In genomic region chr3:118938183-118938961, GRCh38 we compare ENCODE assay signal across 14 cellular contexts.
DNase-seq lines count a peak whose midpoint lies in the region; ATAC-seq, FAIRE-seq and TF ChIP-seq lines count a peak whose summit lies in the region.
"Had no signal": no experiment of that assay in that cellular context is flagged by ENCODE, and none has a peak within 500 bp of the region (broad histone marks: within the 10 kb centered on the region; RNA-seq: fewer than 3 reads in every experiment).

No MANE protein-coding gene starts in this region.

- peak; percentile 18 to 87 for ATAC-seq in activated naive CD4-positive, alpha-beta T cell treated with anti-CD3 and anti-CD28 coated beads, Interleukin-2, amount 50 U/mL, for 72 hours
- ATAC-seq in PC-3: peak; percentile 90
- no peak for ATAC-seq in WTC11
- ATAC-seq: Panc1 had no signal

- no peak overlapping the region for H3K27ac Mint-ChIP-seq in activated naive CD4-positive, alpha-beta T cell treated with anti-CD3 and anti-CD28 coated beads, Interleukin-2, amount 50 U/mL, for 72 hours
- no peak overlapping the region for H3K27ac Mint-ChIP-seq in WTC11

- H3K9me3 ChIP-seq in PC-3 (ENCODE audit: low read length): no peaks in the 10 kb centered on the region
- H3K9me3 ChIP-seq: tibial artery had no signal

- no peaks in the 10 kb centered on the region for H3K36me3 Mint-ChIP-seq in activated naive CD4-positive, alpha-beta T cell treated with anti-CD3 and anti-CD28 coated beads, Interleukin-2, amount 50 U/mL, for 72 hours
- H3K36me3 Mint-ChIP-seq in WTC11: no peaks in the 10 kb centered on the region

- FAIRE-seq in GM19239 (lab: Jason Lieb, UNC): no peak

- intact Hi-C loops in PC-3 (cut with micrococcal nuclease): no loop called here

- no peaks in the 10 kb centered on the region for H4K20me1 ChIP-seq in PC-3 (ENCODE audit: low read length)

- CTCF ChIA-PET in PC-3 (lab: Charles Lee): no interaction called here
- CTCF ChIA-PET in WTC11 (lab: Charles Lee): no interaction called here

- H3K4me2 ChIP-seq in PC-3 (ENCODE audit: low read length): peak overlapping the region; percentile 47

- no peaks in the 10 kb centered on the region for H3K9me2 ChIP-seq in PC-3 (replicated peaks; ENCODE audit: low read length)

- H3K4me3 Mint-ChIP-seq in WTC11: no peak overlapping the region

- TF ChIP-seq CTCF in PC-3 (conservative IDR thresholded peaks at IDR 0.05; ENCODE audit: low read depth, low read length) (no peak), astrocyte of the spinal cord (IDR thresholded peaks at IDR 0.05; ENCODE audit: low read depth, low read length) (no peak), retinal pigment epithelial cell (conservative IDR thresholded peaks at IDR 0.05; ENCODE audit: low read depth, low read length) (no peak), WTC11 (IDR thresholded peaks at IDR 0.05) (no peak)

- peaks cover 10% of the 10 kb centered on the region for H3K4me1 ChIP-seq in PC-3 (ENCODE audit: insufficient read depth, low read length)
- H3K4me1 ChIP-seq: tibial artery had no signal

- H3K4me1 Mint-ChIP-seq in WTC11: 0 out of 2 replicates have a peak, but pooled peaks cover 4% of the 10 kb centered on the region

- no peaks in the 10 kb centered on the region for H3K36me3 ChIP-seq in PC-3 (ENCODE audit: low read depth, low read length)
- H3K36me3 ChIP-seq: tibial artery had no signal

- H3K27ac ChIP-seq in PC-3 (ENCODE audit: low read length): no peak overlapping the region
- H3K27ac ChIP-seq: tibial artery had no signal

- no peak overlapping the region for H3K4me3 ChIP-seq in PC-3 (ENCODE audit: low read length)
- no peak overlapping the region for H3K4me3 ChIP-seq in astrocyte of the spinal cord (ENCODE audit: low read depth, low read length)
- no peak overlapping the region for H3K4me3 ChIP-seq in retinal pigment epithelial cell (ENCODE audit: low read length)
- H3K4me3 ChIP-seq: tibial artery had no signal

- H3K27me3 ChIP-seq in PC-3 (ENCODE audit: low read length): 0 out of 2 replicates have a peak, but pooled peaks cover 4% of the 10 kb centered on the region
- H3K27me3 ChIP-seq: tibial artery had no signal

- H3F3A ChIP-seq in PC-3 (ENCODE audit: low read length, unreplicated experiment): no peaks in the 10 kb centered on the region

- H3K9ac ChIP-seq in PC-3 (ENCODE audit: low read length): no peak overlapping the region

- no peak overlapping the region for H2AFZ ChIP-seq in PC-3 (ENCODE audit: low read length)

- in situ Hi-C loops in astrocyte of the spinal cord (cut with HindIII; ENCODE audit: low sequenced_read_pairs): no loop called here

- H3K27me3 Mint-ChIP-seq in WTC11 (ENCODE audit: low read depth): no peaks in the 10 kb centered on the region

- POLR2A ChIA-PET in PC-3 (lab: Charles Lee; ENCODE audit: unreplicated experiment) (no interaction called here), WTC11 (lab: Charles Lee) (no interaction called here)

- no peak for DNase-seq in activated naive CD4-positive, alpha-beta T cell treated with anti-CD3 and anti-CD28 coated beads, Interleukin-2, amount 50 U/mL, for 72 hours (ENCODE audit: low spot score in 2 of 2)
- no peak for DNase-seq in activated naive CD4-positive, alpha-beta T cell (lab: John Stamatoyannopoulos, UW)
- peak; percentile 86 for DNase-seq in PC-3
- peak; percentile 12 for DNase-seq in astrocyte of the spinal cord (ENCODE audit: low read depth, low spot score)
- DNase-seq in retinal pigment epithelial cell (ENCODE audit: low read depth): peak; percentile 47
- DNase-seq in GM19239 (ENCODE audit: insufficient read length, low spot score): no peak
- DNase-seq in NCI-H748 (lab: John Stamatoyannopoulos, UW; ENCODE audit: unreplicated experiment): no peak
- DNase-seq in WTC11 (ENCODE audit: low spot score): no peak
- DNase-seq: central memory CD4-positive, alpha-beta T cell; islet precursor cell; NCI-H1436; NCI-H510A treated with DMSO at 0.1 percent for 48 hours; tibial artery had no signal

- no peaks in the 10 kb centered on the region for H3K79me2 ChIP-seq in PC-3 (ENCODE audit: low read length)

- no peaks in the 10 kb centered on the region for H3K9me3 Mint-ChIP-seq in activated naive CD4-positive, alpha-beta T cell treated with anti-CD3 and anti-CD28 coated beads, Interleukin-2, amount 50 U/mL, for 72 hours
- H3K9me3 Mint-ChIP-seq in WTC11: peaks cover 7% of the 10 kb centered on the region; the same call in 1 of the 2 replicates

- BruUV-seq in PC-3 (replicated peaks; lab: Mats Ljungman, UMichigan): no TSS peak

TF ChIP-seq in WTC11, 78 proteins besides CTCF, POLR2A, EP300 and RAD21:
- no peak for TF ChIP-seq ARID4B (CRISPR knock-in tag; IDR thresholded peaks at IDR 0.05; ENCODE audit: borderline replicate concordance)
- no peak for TF ChIP-seq ZNF232 (CRISPR knock-in tag; IDR thresholded peaks at IDR 0.05)
- no peak for TF ChIP-seq USF2 (CRISPR knock-in tag; IDR thresholded peaks at IDR 0.05)
- TF ChIP-seq JUN (CRISPR knock-in tag; IDR thresholded peaks at IDR 0.05): no peak
- TF ChIP-seq ZNF396 (CRISPR knock-in tag; IDR thresholded peaks at IDR 0.05; ENCODE audit: borderline replicate concordance): no peak
- TF ChIP-seq, protein P1, sequence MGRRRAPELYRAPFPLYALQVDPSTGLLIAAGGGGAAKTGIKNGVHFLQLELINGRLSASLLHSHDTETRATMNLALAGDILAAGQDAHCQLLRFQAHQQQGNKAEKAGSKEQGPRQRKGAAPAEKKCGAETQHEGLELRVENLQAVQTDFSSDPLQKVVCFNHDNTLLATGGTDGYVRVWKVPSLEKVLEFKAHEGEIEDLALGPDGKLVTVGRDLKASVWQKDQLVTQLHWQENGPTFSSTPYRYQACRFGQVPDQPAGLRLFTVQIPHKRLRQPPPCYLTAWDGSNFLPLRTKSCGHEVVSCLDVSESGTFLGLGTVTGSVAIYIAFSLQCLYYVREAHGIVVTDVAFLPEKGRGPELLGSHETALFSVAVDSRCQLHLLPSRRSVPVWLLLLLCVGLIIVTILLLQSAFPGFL (CRISPR knock-in tag; IDR thresholded peaks at IDR 0.05; ENCODE audit: borderline replicate concordance): no peak
- no peak for TF ChIP-seq HMGXB4 (CRISPR knock-in tag; IDR thresholded peaks at IDR 0.05)
- TF ChIP-seq OVOL2 (CRISPR knock-in tag; IDR thresholded peaks at IDR 0.05; ENCODE audit: borderline replicate concordance): no peak

Comparison
In these comparisons a context has a peak if more than half of its experiments do, and no peak if none do; other contexts are left out.
1. DNase-seq: peak in PC-3 (single experiment), astrocyte of the spinal cord (single experiment) and retinal pigment epithelial cell (single experiment); none in activated naive CD4-positive, alpha-beta T cell treated with anti-CD3 and anti-CD28 coated beads, Interleukin-2, amount 50 U/mL, for 72 hours (0 of 2), activated naive CD4-positive, alpha-beta T cell (0 of 4), GM19239 (single experiment), NCI-H748 (single experiment) and WTC11 (single experiment).